ENCODE assay signal across 8 cellular contexts in genomic region chr9:137114220-137114612, GRCh38. TPM values are rescaled to one million over a fixed set of nuclear protein-coding genes. Genes with fewer than 3 reads are reported as not detected.
DNase-seq lines count a peak whose midpoint lies in the region; ATAC-seq and TF ChIP-seq lines count a peak whose summit lies in the region.

No MANE protein-coding gene starts in this region.

- WGBS in thymus, result under 1% methylated on average over 45 of the region's 45 CpGs

- CTCF ChIA-PET in AG04449 (lab: Yijun Ruan, JAX), result interaction anchor here (1.2 to 3.4 kb wide), 3 partner anchors 112 to 122 kb away, joined by 3 to 14 read pairs (median 6); partner anchors contain the start of gene RNF224

- H3K9me3 ChIP-seq in WERI-Rb-1 (ENCODE audit: severe bottlenecking), result no peaks in the 10 kb centered on the region
- H3K9me3 ChIP-seq in iPS-18a (ENCODE audit: control insufficient read depth, low read depth, low read length), result no peaks in the 10 kb centered on the region
- no peaks in the 10 kb centered on the region for H3K9me3 ChIP-seq in thymus (ENCODE audit: control insufficient read depth)

- H3K9ac ChIP-seq in iPS-18a (ENCODE audit: low read length), result no peak overlapping the region

- DNase-seq in AG04449 (ENCODE audit: low read depth, low spot score), result no peak
- DNase-seq in WERI-Rb-1, result no peak
- DNase-seq in NCI-H524 treated with DMSO at 0.1 percent for 48 hours (lab: John Stamatoyannopoulos, UW), result no peak
- DNase-seq in NCI-H128 (lab: John Stamatoyannopoulos, UW; ENCODE audit: unreplicated experiment), result no peak

- TF ChIP-seq CTCF in AG04449 (IDR thresholded peaks at IDR 0.05; ENCODE audit: insufficient read depth, low read length, missing control alignments), result no peak
- no peak for TF ChIP-seq CTCF in WERI-Rb-1 (IDR thresholded peaks at IDR 0.05; ENCODE audit: low read depth, low read length)

- H3K4me3 ChIP-seq in AG04449 (ENCODE audit: low read depth, low read length) (peak overlapping the region; percentile 59), WERI-Rb-1 (ENCODE audit: low read depth, low read length) (peak overlapping the region; percentile 34), iPS-18a (ENCODE audit: low read length) (peak overlapping the region; percentile 16), thymus (ENCODE audit: low read length) (peak overlapping the region; percentile 88)

- H3K27me3 ChIP-seq in WERI-Rb-1 (ENCODE audit: insufficient read depth, low read depth, severe bottlenecking) (no peaks in the 10 kb centered on the region), iPS-18a (ENCODE audit: control insufficient read depth, insufficient read depth, low read length) (peaks cover 23% of the 10 kb centered on the region), thymus (ENCODE audit: control insufficient read depth, insufficient read depth) (peaks cover 2% of the 10 kb centered on the region)

- POLR2A ChIA-PET in AG04449 (lab: Yijun Ruan, JAX), result interaction anchor here (1.4 kb wide), 2 partner anchors 9 to 109 kb away, joined by 3 to 4 read pairs; no protein-coding TSS in a partner anchor

- H3K4me1 ChIP-seq in iPS-18a (ENCODE audit: control insufficient read depth, low read depth, low read length) (no peaks in the 10 kb centered on the region), thymus (ENCODE audit: control insufficient read depth, insufficient read depth, low read length) (peaks cover 3% of the 10 kb centered on the region)

- peaks cover 5% of the 10 kb centered on the region for H3K36me3 ChIP-seq in WERI-Rb-1
- no peaks in the 10 kb centered on the region for H3K36me3 ChIP-seq in iPS-18a (ENCODE audit: control insufficient read depth, low read depth, low read length)
- peaks cover 37% of the 10 kb centered on the region for H3K36me3 ChIP-seq in thymus (ENCODE audit: control insufficient read depth, insufficient read depth)

- ATAC-seq in GM21576 (IDR thresholded peaks at IDR 0.05; ENCODE audit: unreplicated experiment) (peak; percentile 9), HG03565 (IDR thresholded peaks at IDR 0.05; ENCODE audit: unreplicated experiment) (no peak)

- H3K27ac ChIP-seq in WERI-Rb-1 (peak overlapping the region; percentile 53; the same call in 1 of the 2 replicates), iPS-18a (ENCODE audit: low read length) (no peak overlapping the region), thymus (ENCODE audit: low read depth) (peak overlapping the region; percentile 42)

RNA-seq across cellular contexts. Expression of gene DPP7, which starts 0.3 kb away (rescaled TPM):
- 476 TPM for polyA plus RNA-seq in thymus

RNA-seq across cellular contexts. Expression of gene GRIN1, which starts 24.7 kb away (rescaled TPM):
- polyA plus RNA-seq in thymus, result 0.18 TPM

RNA-seq across cellular contexts. Expression of gene MAN1B1, which starts 27.4 kb away (rescaled TPM):
- polyA plus RNA-seq in thymus, result 107 TPM

RNA-seq across cellular contexts. Expression of gene UAP1L1, which starts 36.9 kb away (rescaled TPM):
- 9.4 TPM for polyA plus RNA-seq in thymus

RNA-seq across cellular contexts. Expression of gene SAPCD2, which starts 43.9 kb away (rescaled TPM):
- 0.87 TPM for polyA plus RNA-seq in thymus

Comparison
In these comparisons a context has a peak if more than half of its experiments do, and no peak if none do; other contexts are left out.
1. H3K4me3 ChIP-seq: peak in every context shown above with its lines; median percentile 88 in thymus; 59 in AG04449; 34 in WERI-Rb-1; 16 in iPS-18a.